Comparison of ENCODE assay signal across 15 cellular contexts in genomic region chr16:12178251-12178990, GRCh38.
DNase-seq lines count a peak whose midpoint lies in the region; ATAC-seq, FAIRE-seq and TF ChIP-seq lines count a peak whose summit lies in the region.
"Had no signal": no experiment of that assay in that cellular context is flagged by ENCODE, and none has a peak within 500 bp of the region (broad histone marks: within the 10 kb centered on the region; RNA-seq: fewer than 3 reads in every experiment).

No MANE protein-coding gene starts in this region.

- no peak overlapping the region for H3K27ac ChIP-seq in BLaER1
- H3K27ac ChIP-seq in astrocyte (ENCODE audit: low read depth, low read length) = no peak overlapping the region
- no peak overlapping the region for H3K27ac ChIP-seq in right cardiac atrium (ENCODE audit: low read length)
- peak overlapping the region; percentile 82 for H3K27ac ChIP-seq in parathyroid adenoma
- no peak overlapping the region for H3K27ac ChIP-seq in ascending aorta
- H3K27ac ChIP-seq: tibial artery had no signal

- H3K4me1 ChIP-seq in BLaER1 = peaks cover 32% of the 10 kb centered on the region
- no peaks in the 10 kb centered on the region for H3K4me1 ChIP-seq in astrocyte (ENCODE audit: insufficient read depth, low read length)
- H3K4me1 ChIP-seq in right cardiac atrium (ENCODE audit: control insufficient read depth, insufficient read depth, low read length) = no peaks in the 10 kb centered on the region
- peaks cover 33% of the 10 kb centered on the region for H3K4me1 ChIP-seq in parathyroid adenoma
- no peaks in the 10 kb centered on the region for H3K4me1 ChIP-seq in ascending aorta
- H3K4me1 ChIP-seq: tibial artery had no signal

- peaks cover 7% of the 10 kb centered on the region; the same call in 1 of the 2 replicates for H4K20me1 ChIP-seq in BLaER1
- peaks cover 17% of the 10 kb centered on the region for H4K20me1 ChIP-seq in astrocyte (ENCODE audit: insufficient read depth, low read length)

- H3K9me3 ChIP-seq in BLaER1 (no peaks in the 10 kb centered on the region), astrocyte (ENCODE audit: insufficient read depth, low read depth, low read length) (no peaks in the 10 kb centered on the region), right cardiac atrium (ENCODE audit: control insufficient read depth, low read length) (no peaks in the 10 kb centered on the region), parathyroid adenoma (ENCODE audit: control insufficient read depth, low read length) (no peaks in the 10 kb centered on the region), ascending aorta (no peaks in the 10 kb centered on the region)
- H3K9me3 ChIP-seq: tibial artery had no signal

- 70% methylated on average over 13 of the region's 13 CpGs for WGBS in right cardiac atrium

- no peak for FAIRE-seq in astrocyte (lab: Jason Lieb, UNC)
- FAIRE-seq: keratinocyte had no signal

- no peaks in the 10 kb centered on the region for H3K36me3 ChIP-seq in BLaER1
- H3K36me3 ChIP-seq in astrocyte (ENCODE audit: insufficient read depth, low read length) = no peaks in the 10 kb centered on the region
- H3K36me3 ChIP-seq in parathyroid adenoma (ENCODE audit: control insufficient read depth, insufficient read depth, low read length) = no peaks in the 10 kb centered on the region
- H3K36me3 ChIP-seq in ascending aorta = no peaks in the 10 kb centered on the region
- H3K36me3 ChIP-seq: tibial artery had no signal

- CTCF ChIA-PET in activated naive CD4-positive, alpha-beta T cell treated with anti-CD3 and anti-CD28 coated beads for 36 hours (lab: Charles Lee) = no interaction called here

- H3K27me3 ChIP-seq in BLaER1 (no peaks in the 10 kb centered on the region), astrocyte (ENCODE audit: insufficient read depth, low read length) (no peaks in the 10 kb centered on the region), right cardiac atrium (ENCODE audit: control insufficient read depth, insufficient read depth) (no peaks in the 10 kb centered on the region), parathyroid adenoma (ENCODE audit: control insufficient read depth, insufficient read depth, low read length) (no peaks in the 10 kb centered on the region), ascending aorta (no peaks in the 10 kb centered on the region)
- H3K27me3 ChIP-seq: tibial artery had no signal

- ATAC-seq in right cardiac atrium = peak; percentile 84 to 89
- ATAC-seq: CD8-positive, alpha-beta T cell had no signal

- peaks cover 14% of the 10 kb centered on the region for H3K4me1 Mint-ChIP-seq in astrocyte (ENCODE audit: low read depth, unreplicated experiment)
- peaks cover 2% of the 10 kb centered on the region for H3K4me1 Mint-ChIP-seq in activated naive CD4-positive, alpha-beta T cell treated with anti-CD3 and anti-CD28 coated beads for 36 hours (ENCODE audit: low read depth)

- H3K36me3 Mint-ChIP-seq in astrocyte (ENCODE audit: low read depth, unreplicated experiment) = peaks cover 2% of the 10 kb centered on the region
- H3K36me3 Mint-ChIP-seq in activated naive CD4-positive, alpha-beta T cell treated with anti-CD3 and anti-CD28 coated beads for 36 hours (ENCODE audit: low read depth) = no peaks in the 10 kb centered on the region
- H3K36me3 Mint-ChIP-seq: brain; CD8-positive, alpha-beta T cell had no signal

- H3K4me3 ChIP-seq in BLaER1 = no peak overlapping the region
- H3K4me3 ChIP-seq in astrocyte (ENCODE audit: insufficient read depth, low read depth, low read length) = no peak overlapping the region
- H3K4me3 ChIP-seq in right cardiac atrium (ENCODE audit: low read length) = no peak overlapping the region
- no peak overlapping the region for H3K4me3 ChIP-seq in parathyroid adenoma (ENCODE audit: low read depth, low read length)
- no peak overlapping the region for H3K4me3 ChIP-seq in ascending aorta
- H3K4me3 ChIP-seq: tibial artery had no signal

- no peak overlapping the region for H3K4me3 Mint-ChIP-seq in astrocyte (ENCODE audit: unreplicated experiment)
- no peak overlapping the region for H3K4me3 Mint-ChIP-seq in activated naive CD4-positive, alpha-beta T cell treated with anti-CD3 and anti-CD28 coated beads for 36 hours
- H3K4me3 Mint-ChIP-seq: brain; CD8-positive, alpha-beta T cell had no signal

- no peaks in the 10 kb centered on the region for H3K79me2 ChIP-seq in astrocyte (ENCODE audit: insufficient read depth, low read length)
- H3K79me2 ChIP-seq in parathyroid adenoma = peaks cover 35% of the 10 kb centered on the region

- intact Hi-C loops in right cardiac atrium (cut with DNase I) (no loop called here), ascending aorta (cut with DNase I) (no loop called here)
- intact Hi-C loops in activated naive CD4-positive, alpha-beta T cell treated with anti-CD3 and anti-CD28 coated beads for 36 hours (cut with micrococcal nuclease) = no loop called here

- TF ChIP-seq CTCF in astrocyte (IDR thresholded peaks at IDR 0.05; ENCODE audit: insufficient read depth, low read depth, low read length) (no peak), parathyroid adenoma (IDR thresholded peaks at IDR 0.05) (no peak), GM13976 (IDR thresholded peaks at IDR 0.05; ENCODE audit: borderline replicate concordance, control extremely low read depth, extremely low read depth, insufficient read depth, missing control alignments) (no peak), ascending aorta (IDR thresholded peaks at IDR 0.05) (no peak)

- H3K9ac ChIP-seq in BLaER1 (no peak overlapping the region), astrocyte (ENCODE audit: low read length) (no peak overlapping the region), parathyroid adenoma (no peak overlapping the region)

- H3K27me3 Mint-ChIP-seq in astrocyte (ENCODE audit: low read depth, unreplicated experiment) = no peaks in the 10 kb centered on the region
- no peaks in the 10 kb centered on the region for H3K27me3 Mint-ChIP-seq in activated naive CD4-positive, alpha-beta T cell treated with anti-CD3 and anti-CD28 coated beads for 36 hours (ENCODE audit: low read depth)

- DNase-seq in astrocyte (ENCODE audit: low read depth) (peak; percentile 86), right cardiac atrium (peak; percentile 51 to 77 (median 68)), GM13976 (ENCODE audit: low spot score) (no peak), A172 (ENCODE audit: low spot score) (no peak), ascending aorta (ENCODE audit: low spot score in 2 of 2) (no peak)
- DNase-seq in activated naive CD4-positive, alpha-beta T cell treated with anti-CD3 and anti-CD28 coated beads for 36 hours = no peak
- DNase-seq: activated T-cell treated with anti-CD3 and anti-CD28 coated beads for 4 hours; CD8-positive, alpha-beta T cell; NCI-H69; SHP77 treated with DMSO at 0.1 percent for 48 hours; tibial artery had no signal

- peak overlapping the region; percentile 49 for H3K27ac Mint-ChIP-seq in astrocyte (ENCODE audit: unreplicated experiment)
- H3K27ac Mint-ChIP-seq in activated naive CD4-positive, alpha-beta T cell treated with anti-CD3 and anti-CD28 coated beads for 36 hours = no peak overlapping the region
- H3K27ac Mint-ChIP-seq: CD8-positive, alpha-beta T cell had no signal

- H2AFZ ChIP-seq in astrocyte (ENCODE audit: low read depth, low read length) = no peak overlapping the region
- H2AFZ ChIP-seq in parathyroid adenoma = no peak overlapping the region

- H3K4me2 ChIP-seq in BLaER1 (peak overlapping the region; percentile 60), astrocyte (ENCODE audit: low read length) (peak overlapping the region; percentile 35), parathyroid adenoma (ENCODE audit: low read length) (peak overlapping the region; percentile 5)

- in situ Hi-C loops in GM13976 (cut with MboI; ENCODE audit: low sequenced_read_pairs, unreplicated experiment) = no loop called here

- peaks cover 4% of the 10 kb centered on the region for H3K9me3 Mint-ChIP-seq in astrocyte (ENCODE audit: unreplicated experiment)
- H3K9me3 Mint-ChIP-seq in activated naive CD4-positive, alpha-beta T cell treated with anti-CD3 and anti-CD28 coated beads for 36 hours = no peaks in the 10 kb centered on the region
- H3K9me3 Mint-ChIP-seq: CD8-positive, alpha-beta T cell had no signal

Comparison
In these comparisons a context has a peak if more than half of its experiments do, and no peak if none do; other contexts are left out.
1. H3K4me2 ChIP-seq: peak in every context shown above with its lines; median percentile 60 in BLaER1; 35 in astrocyte; 5 in parathyroid adenoma.
2. DNase-seq: peak in astrocyte (single experiment) and right cardiac atrium (3 of 3); none in GM13976 (single experiment), activated naive CD4-positive, alpha-beta T cell treated with anti-CD3 and anti-CD28 coated beads for 36 hours (single experiment), A172 (single experiment) and ascending aorta (0 of 2).